1 cellular context compared by ENCODE assay signal in the genomic region with DNA sequence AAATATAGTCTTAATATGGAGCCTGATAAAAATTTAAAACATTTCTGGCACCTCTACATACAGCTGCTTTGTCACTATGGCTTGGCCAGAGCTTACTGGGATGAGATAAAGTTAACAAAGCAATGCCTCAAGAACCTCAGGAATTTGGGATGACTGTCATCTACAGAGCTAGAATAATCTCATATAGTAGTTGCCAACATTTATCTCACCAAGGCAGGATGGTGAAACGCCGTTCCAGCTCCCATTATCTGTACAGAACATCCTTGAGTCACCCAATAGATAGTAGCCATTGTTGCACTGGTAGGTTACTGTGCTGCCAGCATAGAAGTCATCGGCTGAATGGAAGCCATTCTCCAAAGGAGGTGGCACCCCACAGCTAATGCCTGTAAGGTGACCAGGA.
TF ChIP-seq lines count a peak whose summit lies in the region.

No MANE protein-coding gene starts in this region.

TF ChIP-seq in K562, 482 proteins besides CTCF, POLR2A, EP300 and RAD21 (continued from another document and continues in another):
- TF ChIP-seq ZNF324 (CRISPR knock-in tag; IDR thresholded peaks at IDR 0.05) (no peak), MCM2 (IDR thresholded peaks at IDR 0.05; ENCODE audit: low read depth) (no peak), KLF1 (tag; IDR thresholded peaks at IDR 0.05) (no peak), FOSL1 (tag; conservative IDR thresholded peaks at IDR 0.05) (peak; percentile 90), STAG1 (CRISPR knock-in tag; IDR thresholded peaks at IDR 0.05; ENCODE audit: borderline replicate concordance) (no peak), NFIC (IDR thresholded peaks at IDR 0.05) (peak; percentile 75), JUNB (CRISPR knock-in tag; conservative IDR thresholded peaks at IDR 0.05) (no peak), EHMT2 (IDR thresholded peaks at IDR 0.05) (0 out of 2 replicates have a peak, but pooled peaks have one; percentile 41), HNRNPH1 (optimal IDR thresholded peaks at IDR 0.05; ENCODE audit: low read depth, low read length) (no peak), ARID1B (IDR thresholded peaks at IDR 0.05) (peak; percentile 88), HDAC1 (IDR thresholded peaks at IDR 0.05) (0 out of 4 replicates have a peak, but pooled peaks of 1 of the 2 experiments have one; percentile 36), ESRRA (IDR thresholded peaks at IDR 0.05; ENCODE audit: borderline replicate concordance, low read depth) (no peak), ZNF282 (CRISPR knock-in tag; IDR thresholded peaks at IDR 0.05) (no peak), KAT7 (CRISPR knock-in tag; IDR thresholded peaks at IDR 0.05; ENCODE audit: borderline replicate concordance) (no peak), BRD4 (IDR thresholded peaks at IDR 0.05) (no peak), POU5F1 (IDR thresholded peaks at IDR 0.05; ENCODE audit: borderline replicate concordance, low read depth, low read length, partially characterized antibody) (no peak), POLR2AphosphoS2 (IDR thresholded peaks at IDR 0.05; ENCODE audit: low read length) (no peak), ZNF589 (CRISPR knock-in tag; IDR thresholded peaks at IDR 0.05; ENCODE audit: low read depth) (no peak), TRIM24 (IDR thresholded peaks at IDR 0.05) (peak in 1 of 2 experiments; percentile 45; a peak in 1 of 4 replicates), ZFP1 (CRISPR knock-in tag; IDR thresholded peaks at IDR 0.05) (no peak), MYNN (IDR thresholded peaks at IDR 0.05) (0 out of 2 replicates have a peak, but pooled peaks have one; percentile 57), MYNN (CRISPR knock-in tag; IDR thresholded peaks at IDR 0.05) (no peak), NR2C2 (CRISPR knock-in tag; IDR thresholded peaks at IDR 0.05) (no peak), NR2C2 (tag; IDR thresholded peaks at IDR 0.05) (no peak), POLR2H (tag; IDR thresholded peaks at IDR 0.05; ENCODE audit: low read depth) (no peak), ZNF124 (CRISPR knock-in tag; IDR thresholded peaks at IDR 0.05) (no peak), HMGN3 (IDR thresholded peaks at IDR 0.05; ENCODE audit: borderline replicate concordance, extremely low read depth, insufficient read length, low read depth, low read length) (peak; percentile 49), PML (IDR thresholded peaks at IDR 0.05; ENCODE audit: low read length) (0 out of 2 replicates have a peak, but pooled peaks have one; percentile 26), ZBTB43 (CRISPR knock-in tag; IDR thresholded peaks at IDR 0.05) (no peak), GTF2F1 (IDR thresholded peaks at IDR 0.05; ENCODE audit: low read depth, low read length) (no peak), SMAD4 (CRISPR knock-in tag; conservative IDR thresholded peaks at IDR 0.05) (no peak), ZBED1 (IDR thresholded peaks at IDR 0.05) (no peak), ZNF436 (CRISPR knock-in tag; IDR thresholded peaks at IDR 0.05) (no peak), MYBL2 (IDR thresholded peaks at IDR 0.05; ENCODE audit: low read depth) (no peak), MYBL2 (CRISPR knock-in tag; IDR thresholded peaks at IDR 0.05; ENCODE audit: borderline replicate concordance) (no peak), SUPT5H (IDR thresholded peaks at IDR 0.05) (no peak), ATF4 (CRISPR knock-in tag; IDR thresholded peaks at IDR 0.05) (no peak), ZNF232 (CRISPR knock-in tag; IDR thresholded peaks at IDR 0.05) (no peak), HNRNPUL1 (IDR thresholded peaks at IDR 0.05; ENCODE audit: low read length) (no peak), ZNF41 (CRISPR knock-in tag; conservative IDR thresholded peaks at IDR 0.05) (no peak)
- TF ChIP-seq, protein P1, sequence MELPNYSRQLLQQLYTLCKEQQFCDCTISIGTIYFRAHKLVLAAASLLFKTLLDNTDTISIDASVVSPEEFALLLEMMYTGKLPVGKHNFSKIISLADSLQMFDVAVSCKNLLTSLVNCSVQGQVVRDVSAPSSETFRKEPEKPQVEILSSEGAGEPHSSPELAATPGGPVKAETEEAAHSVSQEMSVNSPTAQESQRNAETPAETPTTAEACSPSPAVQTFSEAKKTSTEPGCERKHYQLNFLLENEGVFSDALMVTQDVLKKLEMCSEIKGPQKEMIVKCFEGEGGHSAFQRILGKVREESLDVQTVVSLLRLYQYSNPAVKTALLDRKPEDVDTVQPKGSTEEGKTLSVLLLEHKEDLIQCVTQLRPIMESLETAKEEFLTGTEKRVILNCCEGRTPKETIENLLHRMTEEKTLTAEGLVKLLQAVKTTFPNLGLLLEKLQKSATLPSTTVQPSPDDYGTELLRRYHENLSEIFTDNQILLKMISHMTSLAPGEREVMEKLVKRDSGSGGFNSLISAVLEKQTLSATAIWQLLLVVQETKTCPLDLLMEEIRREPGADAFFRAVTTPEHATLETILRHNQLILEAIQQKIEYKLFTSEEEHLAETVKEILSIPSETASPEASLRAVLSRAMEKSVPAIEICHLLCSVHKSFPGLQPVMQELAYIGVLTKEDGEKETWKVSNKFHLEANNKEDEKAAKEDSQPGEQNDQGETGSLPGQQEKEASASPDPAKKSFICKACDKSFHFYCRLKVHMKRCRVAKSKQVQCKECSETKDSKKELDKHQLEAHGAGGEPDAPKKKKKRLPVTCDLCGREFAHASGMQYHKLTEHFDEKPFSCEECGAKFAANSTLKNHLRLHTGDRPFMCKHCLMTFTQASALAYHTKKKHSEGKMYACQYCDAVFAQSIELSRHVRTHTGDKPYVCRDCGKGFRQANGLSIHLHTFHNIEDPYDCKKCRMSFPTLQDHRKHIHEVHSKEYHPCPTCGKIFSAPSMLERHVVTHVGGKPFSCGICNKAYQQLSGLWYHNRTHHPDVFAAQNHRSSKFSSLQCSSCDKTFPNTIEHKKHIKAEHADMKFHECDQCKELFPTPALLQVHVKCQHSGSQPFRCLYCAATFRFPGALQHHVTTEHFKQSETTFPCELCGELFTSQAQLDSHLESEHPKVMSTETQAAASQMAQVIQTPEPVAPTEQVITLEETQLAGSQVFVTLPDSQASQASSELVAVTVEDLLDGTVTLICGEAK (IDR thresholded peaks at IDR 0.05) = no peak
- TF ChIP-seq, protein P1 (CRISPR knock-in tag; IDR thresholded peaks at IDR 0.05) = no peak
- TF ChIP-seq, protein P2, sequence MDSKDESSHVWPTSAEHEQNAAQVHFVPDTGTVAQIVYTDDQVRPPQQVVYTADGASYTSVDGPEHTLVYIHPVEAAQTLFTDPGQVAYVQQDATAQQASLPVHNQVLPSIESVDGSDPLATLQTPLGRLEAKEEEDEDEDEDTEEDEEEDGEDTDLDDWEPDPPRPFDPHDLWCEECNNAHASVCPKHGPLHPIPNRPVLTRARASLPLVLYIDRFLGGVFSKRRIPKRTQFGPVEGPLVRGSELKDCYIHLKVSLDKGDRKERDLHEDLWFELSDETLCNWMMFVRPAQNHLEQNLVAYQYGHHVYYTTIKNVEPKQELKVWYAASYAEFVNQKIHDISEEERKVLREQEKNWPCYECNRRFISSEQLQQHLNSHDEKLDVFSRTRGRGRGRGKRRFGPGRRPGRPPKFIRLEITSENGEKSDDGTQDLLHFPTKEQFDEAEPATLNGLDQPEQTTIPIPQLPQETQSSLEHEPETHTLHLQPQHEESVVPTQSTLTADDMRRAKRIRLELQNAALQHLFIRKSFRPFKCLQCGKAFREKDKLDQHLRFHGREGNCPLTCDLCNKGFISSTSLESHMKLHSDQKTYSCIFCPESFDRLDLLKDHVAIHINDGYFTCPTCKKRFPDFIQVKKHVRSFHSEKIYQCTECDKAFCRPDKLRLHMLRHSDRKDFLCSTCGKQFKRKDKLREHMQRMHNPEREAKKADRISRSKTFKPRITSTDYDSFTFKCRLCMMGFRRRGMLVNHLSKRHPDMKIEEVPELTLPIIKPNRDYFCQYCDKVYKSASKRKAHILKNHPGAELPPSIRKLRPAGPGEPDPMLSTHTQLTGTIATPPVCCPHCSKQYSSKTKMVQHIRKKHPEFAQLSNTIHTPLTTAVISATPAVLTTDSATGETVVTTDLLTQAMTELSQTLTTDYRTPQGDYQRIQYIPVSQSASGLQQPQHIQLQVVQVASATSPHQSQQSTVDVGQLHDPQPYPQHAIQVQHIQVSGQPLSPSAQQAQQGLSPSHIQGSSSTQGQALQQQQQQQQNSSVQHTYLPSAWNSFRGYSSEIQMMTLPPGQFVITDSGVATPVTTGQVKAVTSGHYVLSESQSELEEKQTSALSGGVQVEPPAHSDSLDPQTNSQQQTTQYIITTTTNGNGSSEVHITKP (IDR thresholded peaks at IDR 0.05; ENCODE audit: partially characterized antibody) = no peak
- TF ChIP-seq, protein P3, sequence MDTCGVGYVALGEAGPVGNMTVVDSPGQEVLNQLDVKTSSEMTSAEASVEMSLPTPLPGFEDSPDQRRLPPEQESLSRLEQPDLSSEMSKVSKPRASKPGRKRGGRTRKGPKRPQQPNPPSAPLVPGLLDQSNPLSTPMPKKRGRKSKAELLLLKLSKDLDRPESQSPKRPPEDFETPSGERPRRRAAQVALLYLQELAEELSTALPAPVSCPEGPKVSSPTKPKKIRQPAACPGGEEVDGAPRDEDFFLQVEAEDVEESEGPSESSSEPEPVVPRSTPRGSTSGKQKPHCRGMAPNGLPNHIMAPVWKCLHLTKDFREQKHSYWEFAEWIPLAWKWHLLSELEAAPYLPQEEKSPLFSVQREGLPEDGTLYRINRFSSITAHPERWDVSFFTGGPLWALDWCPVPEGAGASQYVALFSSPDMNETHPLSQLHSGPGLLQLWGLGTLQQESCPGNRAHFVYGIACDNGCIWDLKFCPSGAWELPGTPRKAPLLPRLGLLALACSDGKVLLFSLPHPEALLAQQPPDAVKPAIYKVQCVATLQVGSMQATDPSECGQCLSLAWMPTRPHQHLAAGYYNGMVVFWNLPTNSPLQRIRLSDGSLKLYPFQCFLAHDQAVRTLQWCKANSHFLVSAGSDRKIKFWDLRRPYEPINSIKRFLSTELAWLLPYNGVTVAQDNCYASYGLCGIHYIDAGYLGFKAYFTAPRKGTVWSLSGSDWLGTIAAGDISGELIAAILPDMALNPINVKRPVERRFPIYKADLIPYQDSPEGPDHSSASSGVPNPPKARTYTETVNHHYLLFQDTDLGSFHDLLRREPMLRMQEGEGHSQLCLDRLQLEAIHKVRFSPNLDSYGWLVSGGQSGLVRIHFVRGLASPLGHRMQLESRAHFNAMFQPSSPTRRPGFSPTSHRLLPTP (IDR thresholded peaks at IDR 0.05; ENCODE audit: borderline replicate concordance, extremely low read depth, insufficient read length) = no peak
- TF ChIP-seq, protein P4, sequence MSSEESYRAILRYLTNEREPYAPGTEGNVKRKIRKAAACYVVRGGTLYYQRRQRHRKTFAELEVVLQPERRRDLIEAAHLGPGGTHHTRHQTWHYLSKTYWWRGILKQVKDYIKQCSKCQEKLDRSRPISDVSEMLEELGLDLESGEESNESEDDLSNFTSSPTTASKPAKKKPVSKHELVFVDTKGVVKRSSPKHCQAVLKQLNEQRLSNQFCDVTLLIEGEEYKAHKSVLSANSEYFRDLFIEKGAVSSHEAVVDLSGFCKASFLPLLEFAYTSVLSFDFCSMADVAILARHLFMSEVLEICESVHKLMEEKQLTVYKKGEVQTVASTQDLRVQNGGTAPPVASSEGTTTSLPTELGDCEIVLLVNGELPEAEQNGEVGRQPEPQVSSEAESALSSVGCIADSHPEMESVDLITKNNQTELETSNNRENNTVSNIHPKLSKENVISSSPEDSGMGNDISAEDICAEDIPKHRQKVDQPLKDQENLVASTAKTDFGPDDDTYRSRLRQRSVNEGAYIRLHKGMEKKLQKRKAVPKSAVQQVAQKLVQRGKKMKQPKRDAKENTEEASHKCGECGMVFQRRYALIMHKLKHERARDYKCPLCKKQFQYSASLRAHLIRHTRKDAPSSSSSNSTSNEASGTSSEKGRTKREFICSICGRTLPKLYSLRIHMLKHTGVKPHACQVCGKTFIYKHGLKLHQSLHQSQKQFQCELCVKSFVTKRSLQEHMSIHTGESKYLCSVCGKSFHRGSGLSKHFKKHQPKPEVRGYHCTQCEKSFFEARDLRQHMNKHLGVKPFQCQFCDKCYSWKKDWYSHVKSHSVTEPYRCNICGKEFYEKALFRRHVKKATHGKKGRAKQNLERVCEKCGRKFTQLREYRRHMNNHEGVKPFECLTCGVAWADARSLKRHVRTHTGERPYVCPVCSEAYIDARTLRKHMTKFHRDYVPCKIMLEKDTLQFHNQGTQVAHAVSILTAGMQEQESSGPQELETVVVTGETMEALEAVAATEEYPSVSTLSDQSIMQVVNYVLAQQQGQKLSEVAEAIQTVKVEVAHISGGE (CRISPR knock-in tag; IDR thresholded peaks at IDR 0.05) = no peak
